In the genomic region with DNA sequence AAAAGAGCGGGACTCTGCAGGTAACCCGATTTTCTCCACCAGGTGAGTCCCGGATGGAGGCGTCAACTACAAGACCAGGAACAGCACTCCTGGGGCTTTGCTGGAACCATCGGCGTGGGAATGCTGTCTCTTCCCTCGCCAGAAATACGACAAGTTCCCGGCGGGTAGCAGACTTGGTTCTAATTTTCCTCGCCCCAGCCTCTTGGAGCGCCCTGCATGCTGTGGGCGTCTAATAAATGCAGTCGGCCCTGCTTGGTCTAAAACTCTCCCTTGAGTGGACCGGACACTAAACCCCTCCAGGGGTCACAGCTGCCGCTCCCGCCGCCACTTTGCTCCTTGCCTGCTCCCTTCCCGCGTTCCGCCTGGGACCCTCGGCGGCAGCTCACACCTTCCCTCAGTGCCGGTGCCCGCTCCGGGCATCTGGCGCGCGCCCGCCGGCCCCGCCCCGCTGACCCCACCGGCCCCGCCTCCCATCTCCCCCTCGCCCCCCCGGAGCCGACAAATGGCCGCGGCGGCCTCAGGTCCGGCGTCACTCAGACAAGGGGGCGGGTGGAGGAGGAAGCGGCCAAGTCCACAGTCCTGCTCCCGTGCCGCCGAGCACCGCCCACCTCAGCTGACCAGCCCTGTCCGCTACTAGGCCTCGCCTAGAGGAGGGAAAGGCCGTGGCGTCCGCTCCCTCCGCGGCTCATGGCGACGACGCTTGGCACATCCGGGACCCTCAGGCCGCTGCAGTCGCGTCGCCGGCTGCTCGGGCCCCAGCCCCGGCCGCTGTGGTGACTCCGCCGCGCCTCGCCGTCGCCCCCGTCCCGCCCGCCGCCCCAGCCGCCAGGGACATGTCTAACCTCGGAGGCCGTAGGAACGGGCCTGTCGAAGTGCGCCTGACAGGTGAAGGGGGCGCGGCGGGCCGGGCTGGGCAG, we compare ENCODE assay signal across 1 cellular context.
TF ChIP-seq lines count a peak whose summit lies in the region.

No MANE protein-coding gene starts in this region.

TF ChIP-seq in HCT116, 20 proteins besides CTCF, POLR2A, EP300 and RAD21 (continued from another document):
- TF ChIP-seq EZH2 (IDR thresholded peaks at IDR 0.05) (no peak), CEBPB (IDR thresholded peaks at IDR 0.05; ENCODE audit: low read depth) (no peak), SRF (IDR thresholded peaks at IDR 0.05; ENCODE audit: low read depth) (no peak), ZFX (IDR thresholded peaks at IDR 0.05) (peak; percentile 95), EZH2phosphoT487 (IDR thresholded peaks at IDR 0.05; ENCODE audit: borderline replicate concordance) (no peak), YY1 (IDR thresholded peaks at IDR 0.05; ENCODE audit: extremely low read depth, insufficient replicate concordance, low read depth, low read length) (peak; percentile 93), TCF7L2 (IDR thresholded peaks at IDR 0.05; ENCODE audit: borderline replicate concordance, extremely low read depth, insufficient read depth, insufficient read length) (peak; percentile 72), ZNF274 (IDR thresholded peaks at IDR 0.05; ENCODE audit: low read depth, low read length) (no peak), SP1 (IDR thresholded peaks at IDR 0.05; ENCODE audit: low read depth) (peak; percentile 78; the same call in 1 of the 2 replicates), POLR2AphosphoS5 (IDR thresholded peaks at IDR 0.05; ENCODE audit: low read depth, low read length) (peak; percentile 81), JUND (IDR thresholded peaks at IDR 0.05) (no peak), EGR1 (IDR thresholded peaks at IDR 0.05; ENCODE audit: low read depth) (0 out of 2 replicates have a peak, but pooled peaks have one; percentile 45), SIN3A (IDR thresholded peaks at IDR 0.05; ENCODE audit: low read depth) (no peak), CBX3 (IDR thresholded peaks at IDR 0.05; ENCODE audit: low read depth) (no peak), FOSL1 (IDR thresholded peaks at IDR 0.05; ENCODE audit: low read depth) (no peak)
- TF ChIP-seq, protein P1, sequence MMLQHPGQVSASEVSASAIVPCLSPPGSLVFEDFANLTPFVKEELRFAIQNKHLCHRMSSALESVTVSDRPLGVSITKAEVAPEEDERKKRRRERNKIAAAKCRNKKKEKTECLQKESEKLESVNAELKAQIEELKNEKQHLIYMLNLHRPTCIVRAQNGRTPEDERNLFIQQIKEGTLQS (IDR thresholded peaks at IDR 0.05), result no peak
- TF ChIP-seq, protein P2, sequence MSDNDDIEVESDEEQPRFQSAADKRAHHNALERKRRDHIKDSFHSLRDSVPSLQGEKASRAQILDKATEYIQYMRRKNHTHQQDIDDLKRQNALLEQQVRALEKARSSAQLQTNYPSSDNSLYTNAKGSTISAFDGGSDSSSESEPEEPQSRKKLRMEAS (IDR thresholded peaks at IDR 0.05), result peak; percentile 96
- TF ChIP-seq, protein P3, sequence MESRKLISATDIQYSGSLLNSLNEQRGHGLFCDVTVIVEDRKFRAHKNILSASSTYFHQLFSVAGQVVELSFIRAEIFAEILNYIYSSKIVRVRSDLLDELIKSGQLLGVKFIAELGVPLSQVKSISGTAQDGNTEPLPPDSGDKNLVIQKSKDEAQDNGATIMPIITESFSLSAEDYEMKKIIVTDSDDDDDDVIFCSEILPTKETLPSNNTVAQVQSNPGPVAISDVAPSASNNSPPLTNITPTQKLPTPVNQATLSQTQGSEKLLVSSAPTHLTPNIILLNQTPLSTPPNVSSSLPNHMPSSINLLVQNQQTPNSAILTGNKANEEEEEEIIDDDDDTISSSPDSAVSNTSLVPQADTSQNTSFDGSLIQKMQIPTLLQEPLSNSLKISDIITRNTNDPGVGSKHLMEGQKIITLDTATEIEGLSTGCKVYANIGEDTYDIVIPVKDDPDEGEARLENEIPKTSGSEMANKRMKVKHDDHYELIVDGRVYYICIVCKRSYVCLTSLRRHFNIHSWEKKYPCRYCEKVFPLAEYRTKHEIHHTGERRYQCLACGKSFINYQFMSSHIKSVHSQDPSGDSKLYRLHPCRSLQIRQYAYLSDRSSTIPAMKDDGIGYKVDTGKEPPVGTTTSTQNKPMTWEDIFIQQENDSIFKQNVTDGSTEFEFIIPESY (IDR thresholded peaks at IDR 0.05; ENCODE audit: extremely low read depth, insufficient replicate concordance, low read length), result peak; percentile 39
